ENCODE assay signal across 1 cellular context in genomic region chr1:9128520-9129371, GRCh38.
TF ChIP-seq lines count a peak whose summit lies in the region.

A gene with protein sequence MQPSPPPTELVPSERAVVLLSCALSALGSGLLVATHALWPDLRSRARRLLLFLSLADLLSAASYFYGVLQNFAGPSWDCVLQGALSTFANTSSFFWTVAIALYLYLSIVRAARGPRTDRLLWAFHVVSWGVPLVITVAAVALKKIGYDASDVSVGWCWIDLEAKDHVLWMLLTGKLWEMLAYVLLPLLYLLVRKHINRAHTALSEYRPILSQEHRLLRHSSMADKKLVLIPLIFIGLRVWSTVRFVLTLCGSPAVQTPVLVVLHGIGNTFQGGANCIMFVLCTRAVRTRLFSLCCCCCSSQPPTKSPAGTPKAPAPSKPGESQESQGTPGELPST (minus strand): TSS chr1:9129102. CDS start chr1:9129027, 75 bp downstream.

TF ChIP-seq in HepG2, 621 proteins besides CTCF, POLR2A, EP300 and RAD21 (continued from another document and continues in another):
- TF ChIP-seq, protein P1, sequence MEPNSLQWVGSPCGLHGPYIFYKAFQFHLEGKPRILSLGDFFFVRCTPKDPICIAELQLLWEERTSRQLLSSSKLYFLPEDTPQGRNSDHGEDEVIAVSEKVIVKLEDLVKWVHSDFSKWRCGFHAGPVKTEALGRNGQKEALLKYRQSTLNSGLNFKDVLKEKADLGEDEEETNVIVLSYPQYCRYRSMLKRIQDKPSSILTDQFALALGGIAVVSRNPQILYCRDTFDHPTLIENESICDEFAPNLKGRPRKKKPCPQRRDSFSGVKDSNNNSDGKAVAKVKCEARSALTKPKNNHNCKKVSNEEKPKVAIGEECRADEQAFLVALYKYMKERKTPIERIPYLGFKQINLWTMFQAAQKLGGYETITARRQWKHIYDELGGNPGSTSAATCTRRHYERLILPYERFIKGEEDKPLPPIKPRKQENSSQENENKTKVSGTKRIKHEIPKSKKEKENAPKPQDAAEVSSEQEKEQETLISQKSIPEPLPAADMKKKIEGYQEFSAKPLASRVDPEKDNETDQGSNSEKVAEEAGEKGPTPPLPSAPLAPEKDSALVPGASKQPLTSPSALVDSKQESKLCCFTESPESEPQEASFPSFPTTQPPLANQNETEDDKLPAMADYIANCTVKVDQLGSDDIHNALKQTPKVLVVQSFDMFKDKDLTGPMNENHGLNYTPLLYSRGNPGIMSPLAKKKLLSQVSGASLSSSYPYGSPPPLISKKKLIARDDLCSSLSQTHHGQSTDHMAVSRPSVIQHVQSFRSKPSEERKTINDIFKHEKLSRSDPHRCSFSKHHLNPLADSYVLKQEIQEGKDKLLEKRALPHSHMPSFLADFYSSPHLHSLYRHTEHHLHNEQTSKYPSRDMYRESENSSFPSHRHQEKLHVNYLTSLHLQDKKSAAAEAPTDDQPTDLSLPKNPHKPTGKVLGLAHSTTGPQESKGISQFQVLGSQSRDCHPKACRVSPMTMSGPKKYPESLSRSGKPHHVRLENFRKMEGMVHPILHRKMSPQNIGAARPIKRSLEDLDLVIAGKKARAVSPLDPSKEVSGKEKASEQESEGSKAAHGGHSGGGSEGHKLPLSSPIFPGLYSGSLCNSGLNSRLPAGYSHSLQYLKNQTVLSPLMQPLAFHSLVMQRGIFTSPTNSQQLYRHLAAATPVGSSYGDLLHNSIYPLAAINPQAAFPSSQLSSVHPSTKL (CRISPR knock-in tag; IDR thresholded peaks at IDR 0.05): 0 out of 2 replicates have a peak, but pooled peaks have one; percentile 7
- no peak for TF ChIP-seq PPARG (CRISPR knock-in tag; conservative IDR thresholded peaks at IDR 0.05)
- TF ChIP-seq EED (CRISPR knock-in tag; IDR thresholded peaks at IDR 0.05): peak; percentile 93
- TF ChIP-seq FOXC1 (CRISPR knock-in tag; IDR thresholded peaks at IDR 0.05; ENCODE audit: borderline replicate concordance): no peak
- TF ChIP-seq RARA (CRISPR knock-in tag; IDR thresholded peaks at IDR 0.05): no peak
- peak; percentile 57 for TF ChIP-seq KDM2A (CRISPR knock-in tag; IDR thresholded peaks at IDR 0.05; ENCODE audit: borderline replicate concordance, low read depth)
- no peak for TF ChIP-seq TCF7 (IDR thresholded peaks at IDR 0.05; ENCODE audit: low read depth)
- TF ChIP-seq MXI1 (IDR thresholded peaks at IDR 0.05; ENCODE audit: borderline replicate concordance, low read depth, low read length): peak; percentile 48; the same call in 1 of the 3 replicates
- 0 out of 2 replicates have a peak, but pooled peaks have one; percentile 88 for TF ChIP-seq ZNF468 (CRISPR knock-in tag; IDR thresholded peaks at IDR 0.05)
- no peak for TF ChIP-seq ZNF83 (CRISPR knock-in tag; IDR thresholded peaks at IDR 0.05; ENCODE audit: borderline replicate concordance)
- no peak for TF ChIP-seq SRSF4 (IDR thresholded peaks at IDR 0.05; ENCODE audit: low read depth, low read length, poor library complexity, severe bottlenecking)
- no peak for TF ChIP-seq ZNF136 (CRISPR knock-in tag; IDR thresholded peaks at IDR 0.05; ENCODE audit: low read depth)
- TF ChIP-seq, protein P2, sequence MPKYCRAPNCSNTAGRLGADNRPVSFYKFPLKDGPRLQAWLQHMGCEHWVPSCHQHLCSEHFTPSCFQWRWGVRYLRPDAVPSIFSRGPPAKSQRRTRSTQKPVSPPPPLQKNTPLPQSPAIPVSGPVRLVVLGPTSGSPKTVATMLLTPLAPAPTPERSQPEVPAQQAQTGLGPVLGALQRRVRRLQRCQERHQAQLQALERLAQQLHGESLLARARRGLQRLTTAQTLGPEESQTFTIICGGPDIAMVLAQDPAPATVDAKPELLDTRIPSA (CRISPR knock-in tag; IDR thresholded peaks at IDR 0.05; ENCODE audit: borderline replicate concordance): peak; percentile 75; the same call in 1 of the 2 replicates
- TF ChIP-seq ZNF616 (CRISPR knock-in tag; IDR thresholded peaks at IDR 0.05; ENCODE audit: low read depth): 0 out of 2 replicates have a peak, but pooled peaks have one; percentile 30
- TF ChIP-seq, protein P3, sequence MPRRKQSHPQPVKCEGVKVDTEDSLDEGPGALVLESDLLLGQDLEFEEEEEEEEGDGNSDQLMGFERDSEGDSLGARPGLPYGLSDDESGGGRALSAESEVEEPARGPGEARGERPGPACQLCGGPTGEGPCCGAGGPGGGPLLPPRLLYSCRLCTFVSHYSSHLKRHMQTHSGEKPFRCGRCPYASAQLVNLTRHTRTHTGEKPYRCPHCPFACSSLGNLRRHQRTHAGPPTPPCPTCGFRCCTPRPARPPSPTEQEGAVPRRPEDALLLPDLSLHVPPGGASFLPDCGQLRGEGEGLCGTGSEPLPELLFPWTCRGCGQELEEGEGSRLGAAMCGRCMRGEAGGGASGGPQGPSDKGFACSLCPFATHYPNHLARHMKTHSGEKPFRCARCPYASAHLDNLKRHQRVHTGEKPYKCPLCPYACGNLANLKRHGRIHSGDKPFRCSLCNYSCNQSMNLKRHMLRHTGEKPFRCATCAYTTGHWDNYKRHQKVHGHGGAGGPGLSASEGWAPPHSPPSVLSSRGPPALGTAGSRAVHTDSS (CRISPR knock-in tag; conservative IDR thresholded peaks at IDR 0.05): no peak
- 0 out of 2 replicates have a peak, but pooled peaks have one; percentile 5 for TF ChIP-seq KDM1A (CRISPR knock-in tag; IDR thresholded peaks at IDR 0.05)
- peak; percentile 46; the same call in 1 of the 2 replicates for TF ChIP-seq MEIS2 (CRISPR knock-in tag; IDR thresholded peaks at IDR 0.05)
- TF ChIP-seq ZNF138 (CRISPR knock-in tag; IDR thresholded peaks at IDR 0.05; ENCODE audit: low read depth): no peak
- peak; percentile 54 for TF ChIP-seq SP2 (CRISPR knock-in tag; IDR thresholded peaks at IDR 0.05)
- TF ChIP-seq ZNF501 (CRISPR knock-in tag; IDR thresholded peaks at IDR 0.05): peak; percentile 85
- TF ChIP-seq, protein P4, sequence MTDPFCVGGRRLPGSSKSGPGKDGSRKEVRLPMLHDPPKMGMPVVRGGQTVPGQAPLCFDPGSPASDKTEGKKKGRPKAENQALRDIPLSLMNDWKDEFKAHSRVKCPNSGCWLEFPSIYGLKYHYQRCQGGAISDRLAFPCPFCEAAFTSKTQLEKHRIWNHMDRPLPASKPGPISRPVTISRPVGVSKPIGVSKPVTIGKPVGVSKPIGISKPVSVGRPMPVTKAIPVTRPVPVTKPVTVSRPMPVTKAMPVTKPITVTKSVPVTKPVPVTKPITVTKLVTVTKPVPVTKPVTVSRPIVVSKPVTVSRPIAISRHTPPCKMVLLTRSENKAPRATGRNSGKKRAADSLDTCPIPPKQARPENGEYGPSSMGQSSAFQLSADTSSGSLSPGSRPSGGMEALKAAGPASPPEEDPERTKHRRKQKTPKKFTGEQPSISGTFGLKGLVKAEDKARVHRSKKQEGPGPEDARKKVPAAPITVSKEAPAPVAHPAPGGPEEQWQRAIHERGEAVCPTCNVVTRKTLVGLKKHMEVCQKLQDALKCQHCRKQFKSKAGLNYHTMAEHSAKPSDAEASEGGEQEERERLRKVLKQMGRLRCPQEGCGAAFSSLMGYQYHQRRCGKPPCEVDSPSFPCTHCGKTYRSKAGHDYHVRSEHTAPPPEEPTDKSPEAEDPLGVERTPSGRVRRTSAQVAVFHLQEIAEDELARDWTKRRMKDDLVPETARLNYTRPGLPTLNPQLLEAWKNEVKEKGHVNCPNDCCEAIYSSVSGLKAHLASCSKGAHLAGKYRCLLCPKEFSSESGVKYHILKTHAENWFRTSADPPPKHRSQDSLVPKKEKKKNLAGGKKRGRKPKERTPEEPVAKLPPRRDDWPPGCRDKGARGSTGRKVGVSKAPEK (CRISPR knock-in tag; IDR thresholded peaks at IDR 0.05; ENCODE audit: borderline replicate concordance): 0 out of 2 replicates have a peak, but pooled peaks have one; percentile 41
- no peak for TF ChIP-seq FOSL1 (CRISPR knock-in tag; IDR thresholded peaks at IDR 0.05; ENCODE audit: borderline replicate concordance)
- TF ChIP-seq ZNF354B (CRISPR knock-in tag; IDR thresholded peaks at IDR 0.05): no peak
- TF ChIP-seq, protein P5, sequence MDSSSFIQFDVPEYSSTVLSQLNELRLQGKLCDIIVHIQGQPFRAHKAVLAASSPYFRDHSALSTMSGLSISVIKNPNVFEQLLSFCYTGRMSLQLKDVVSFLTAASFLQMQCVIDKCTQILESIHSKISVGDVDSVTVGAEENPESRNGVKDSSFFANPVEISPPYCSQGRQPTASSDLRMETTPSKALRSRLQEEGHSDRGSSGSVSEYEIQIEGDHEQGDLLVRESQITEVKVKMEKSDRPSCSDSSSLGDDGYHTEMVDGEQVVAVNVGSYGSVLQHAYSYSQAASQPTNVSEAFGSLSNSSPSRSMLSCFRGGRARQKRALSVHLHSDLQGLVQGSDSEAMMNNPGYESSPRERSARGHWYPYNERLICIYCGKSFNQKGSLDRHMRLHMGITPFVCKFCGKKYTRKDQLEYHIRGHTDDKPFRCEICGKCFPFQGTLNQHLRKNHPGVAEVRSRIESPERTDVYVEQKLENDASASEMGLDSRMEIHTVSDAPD (CRISPR knock-in tag; IDR thresholded peaks at IDR 0.05): no peak
- TF ChIP-seq CEBPB (IDR thresholded peaks at IDR 0.05; ENCODE audit: borderline replicate concordance, low read depth, low read length): no peak
- no peak for TF ChIP-seq ZNF615 (CRISPR knock-in tag; IDR thresholded peaks at IDR 0.05; ENCODE audit: borderline replicate concordance)
- TF ChIP-seq, protein P6, sequence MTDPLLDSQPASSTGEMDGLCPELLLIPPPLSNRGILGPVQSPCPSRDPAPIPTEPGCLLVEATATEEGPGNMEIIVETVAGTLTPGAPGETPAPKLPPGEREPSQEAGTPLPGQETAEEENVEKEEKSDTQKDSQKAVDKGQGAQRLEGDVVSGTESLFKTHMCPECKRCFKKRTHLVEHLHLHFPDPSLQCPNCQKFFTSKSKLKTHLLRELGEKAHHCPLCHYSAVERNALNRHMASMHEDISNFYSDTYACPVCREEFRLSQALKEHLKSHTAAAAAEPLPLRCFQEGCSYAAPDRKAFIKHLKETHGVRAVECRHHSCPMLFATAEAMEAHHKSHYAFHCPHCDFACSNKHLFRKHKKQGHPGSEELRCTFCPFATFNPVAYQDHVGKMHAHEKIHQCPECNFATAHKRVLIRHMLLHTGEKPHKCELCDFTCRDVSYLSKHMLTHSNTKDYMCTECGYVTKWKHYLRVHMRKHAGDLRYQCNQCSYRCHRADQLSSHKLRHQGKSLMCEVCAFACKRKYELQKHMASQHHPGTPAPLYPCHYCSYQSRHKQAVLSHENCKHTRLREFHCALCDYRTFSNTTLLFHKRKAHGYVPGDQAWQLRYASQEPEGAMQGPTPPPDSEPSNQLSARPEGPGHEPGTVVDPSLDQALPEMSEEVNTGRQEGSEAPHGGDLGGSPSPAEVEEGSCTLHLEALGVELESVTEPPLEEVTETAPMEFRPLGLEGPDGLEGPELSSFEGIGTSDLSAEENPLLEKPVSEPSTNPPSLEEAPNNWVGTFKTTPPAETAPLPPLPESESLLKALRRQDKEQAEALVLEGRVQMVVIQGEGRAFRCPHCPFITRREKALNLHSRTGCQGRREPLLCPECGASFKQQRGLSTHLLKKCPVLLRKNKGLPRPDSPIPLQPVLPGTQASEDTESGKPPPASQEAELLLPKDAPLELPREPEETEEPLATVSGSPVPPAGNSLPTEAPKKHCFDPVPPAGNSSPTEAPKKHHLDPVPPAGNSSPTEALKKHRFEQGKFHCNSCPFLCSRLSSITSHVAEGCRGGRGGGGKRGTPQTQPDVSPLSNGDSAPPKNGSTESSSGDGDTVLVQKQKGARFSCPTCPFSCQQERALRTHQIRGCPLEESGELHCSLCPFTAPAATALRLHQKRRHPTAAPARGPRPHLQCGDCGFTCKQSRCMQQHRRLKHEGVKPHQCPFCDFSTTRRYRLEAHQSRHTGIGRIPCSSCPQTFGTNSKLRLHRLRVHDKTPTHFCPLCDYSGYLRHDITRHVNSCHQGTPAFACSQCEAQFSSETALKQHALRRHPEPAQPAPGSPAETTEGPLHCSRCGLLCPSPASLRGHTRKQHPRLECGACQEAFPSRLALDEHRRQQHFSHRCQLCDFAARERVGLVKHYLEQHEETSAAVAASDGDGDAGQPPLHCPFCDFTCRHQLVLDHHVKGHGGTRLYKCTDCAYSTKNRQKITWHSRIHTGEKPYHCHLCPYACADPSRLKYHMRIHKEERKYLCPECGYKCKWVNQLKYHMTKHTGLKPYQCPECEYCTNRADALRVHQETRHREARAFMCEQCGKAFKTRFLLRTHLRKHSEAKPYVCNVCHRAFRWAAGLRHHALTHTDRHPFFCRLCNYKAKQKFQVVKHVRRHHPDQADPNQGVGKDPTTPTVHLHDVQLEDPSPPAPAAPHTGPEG (CRISPR knock-in tag; IDR thresholded peaks at IDR 0.05): peak; percentile 45; the same call in 1 of the 2 replicates
- TF ChIP-seq RBM22 (optimal IDR thresholded peaks at IDR 0.05; ENCODE audit: low read length): no peak
- no peak for TF ChIP-seq FOXK2 (IDR thresholded peaks at IDR 0.05)
- TF ChIP-seq RNF2 (conservative IDR thresholded peaks at IDR 0.05; ENCODE audit: low read depth): peak; percentile 85
- TF ChIP-seq KLF13 (CRISPR knock-in tag; IDR thresholded peaks at IDR 0.05): no peak
- 0 out of 2 replicates have a peak, but pooled peaks have one; percentile 56 for TF ChIP-seq MYNN (CRISPR knock-in tag; IDR thresholded peaks at IDR 0.05; ENCODE audit: low read depth)
- TF ChIP-seq ZNF230 (CRISPR knock-in tag; IDR thresholded peaks at IDR 0.05): 0 out of 2 replicates have a peak, but pooled peaks have one; percentile 42
- TF ChIP-seq RFXAP (CRISPR knock-in tag; IDR thresholded peaks at IDR 0.05; ENCODE audit: borderline replicate concordance): no peak
- TF ChIP-seq, protein P7, sequence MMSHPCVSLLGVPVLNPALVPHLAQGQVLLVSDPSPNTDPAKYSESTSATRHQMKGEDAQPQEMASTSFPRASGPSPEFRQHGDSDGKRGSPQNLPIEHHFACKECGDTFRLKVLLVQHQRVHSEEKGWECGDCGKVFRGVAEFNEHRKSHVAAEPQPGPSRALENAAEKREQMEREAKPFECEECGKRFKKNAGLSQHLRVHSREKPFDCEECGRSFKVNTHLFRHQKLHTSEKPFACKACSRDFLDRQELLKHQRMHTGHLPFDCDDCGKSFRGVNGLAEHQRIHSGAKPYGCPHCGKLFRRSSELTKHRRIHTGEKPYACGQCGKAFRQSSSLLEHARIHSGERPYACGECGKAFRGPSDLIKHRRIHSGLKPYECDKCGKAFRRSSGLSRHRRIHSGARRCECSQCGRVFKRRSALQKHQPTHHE (CRISPR knock-in tag; IDR thresholded peaks at IDR 0.05; ENCODE audit: borderline replicate concordance): no peak
- peak; percentile 65 for TF ChIP-seq ZFP91 (CRISPR knock-in tag; IDR thresholded peaks at IDR 0.05; ENCODE audit: borderline replicate concordance)
- 0 out of 2 replicates have a peak, but pooled peaks have one; percentile 43 for TF ChIP-seq ZNF362 (CRISPR knock-in tag; IDR thresholded peaks at IDR 0.05; ENCODE audit: borderline replicate concordance)
